ENCODE assay signal across 12 cellular contexts in genomic region chr17:63974594-63975192, GRCh38. TPM values are rescaled to one million over a fixed set of nuclear protein-coding genes. Genes with fewer than 3 reads are reported as not detected.
DNase-seq lines count a peak whose midpoint lies in the region; ATAC-seq and TF ChIP-seq lines count a peak whose summit lies in the region.
"Had no signal": no experiment of that assay in that cellular context is flagged by ENCODE, and none has a peak within 500 bp of the region (broad histone marks: within the 10 kb centered on the region; RNA-seq: fewer than 3 reads in every experiment).

No MANE protein-coding gene starts in this region.

- H3K4me1 ChIP-seq in heart right ventricle, result peaks cover 0 to 54% (median 22%) of the 10 kb centered on the region in 9 donors
- H3K4me1 ChIP-seq in left ventricle myocardium inferior, result peaks cover 49% of the 10 kb centered on the region
- H3K4me1 ChIP-seq in fibroblast of lung (ENCODE audit: control insufficient read depth, extremely low read depth, insufficient read depth, low read length), result peaks cover 9% of the 10 kb centered on the region
- peaks cover 16 to 65% of the 10 kb centered on the region in 2 donors for H3K4me1 ChIP-seq in thyroid gland
- H3K4me1 ChIP-seq: adrenal gland had no signal

- intact Hi-C loops in heart right ventricle (cut with DNase I) (no loop called here), left ventricle myocardium inferior (cut with micrococcal nuclease) (no loop called here), thyroid gland (cut with DNase I) (no loop called here)

- peak overlapping the region; percentile 71 for H3K4me2 ChIP-seq in fibroblast of lung (ENCODE audit: extremely low read depth, insufficient read depth, low read length)

- no peaks in the 10 kb centered on the region for H4K20me1 ChIP-seq in fibroblast of lung (ENCODE audit: control insufficient read depth, extremely low read depth, insufficient read depth, low read length)

- no peak overlapping the region for H3K4me3 ChIP-seq in heart right ventricle
- no peak overlapping the region for H3K4me3 ChIP-seq in left ventricle myocardium inferior
- no peak overlapping the region for H3K4me3 ChIP-seq in fibroblast of lung (replicated peaks in 1 of 4; ENCODE audit: control extremely low read depth in 1 of 4, insufficient read depth in 1 of 4, low read depth in 3 of 4, low read length in 4 of 4)
- no peak overlapping the region for H3K4me3 ChIP-seq in thyroid gland (replicated peaks in 1 of 3)
- H3K4me3 ChIP-seq: adrenal gland had no signal

- POLR2A ChIA-PET in RWPE1 (lab: Yijun Ruan, JAX; ENCODE audit: low non-redundant PET), result no interaction called here

- H3K27ac ChIP-seq in heart right ventricle, result peak overlapping the region in 1 of 10 donors; percentile 10
- H3K27ac ChIP-seq in left ventricle myocardium inferior (replicated peaks), result no peak overlapping the region
- peak overlapping the region; percentile 72 for H3K27ac ChIP-seq in RWPE1
- no peak overlapping the region for H3K27ac ChIP-seq in fibroblast of lung (ENCODE audit: insufficient read depth, low read length)
- H3K27ac ChIP-seq in thyroid gland, result peak overlapping the region; percentile 61 to 84 (median 65)
- H3K27ac ChIP-seq: adrenal gland had no signal

- no peaks in the 10 kb centered on the region for H3K27me3 ChIP-seq in heart right ventricle
- no peaks in the 10 kb centered on the region for H3K27me3 ChIP-seq in left ventricle myocardium inferior (ENCODE audit: low read depth)
- no peaks in the 10 kb centered on the region for H3K27me3 ChIP-seq in fibroblast of lung (ENCODE audit: control insufficient read depth, insufficient read depth, low read length)
- no peaks in the 10 kb centered on the region for H3K27me3 ChIP-seq in thyroid gland
- H3K27me3 ChIP-seq: adrenal gland had no signal

- no peak overlapping the region for H3K9ac ChIP-seq in fibroblast of lung (ENCODE audit: insufficient read depth, low read length)

- no peaks in the 10 kb centered on the region for H3K9me3 ChIP-seq in heart right ventricle
- no peaks in the 10 kb centered on the region for H3K9me3 ChIP-seq in left ventricle myocardium inferior (replicated peaks)
- no peaks in the 10 kb centered on the region for H3K9me3 ChIP-seq in fibroblast of lung (ENCODE audit: control insufficient read depth, insufficient read depth, low read depth, low read length)
- H3K9me3 ChIP-seq in thyroid gland, result no peaks in the 10 kb centered on the region
- H3K9me3 ChIP-seq: adrenal gland had no signal

- DNase-seq in heart right ventricle (no peak), left ventricle myocardium inferior (no peak), RWPE1 (ENCODE audit: low spot score) (peak; percentile 78), fibroblast of lung (ENCODE audit: low read depth in 2 of 2) (peak in 1 of 2 donors; percentile 70), thyroid gland (peak; percentile 64 to 67), midbrain (lab: John Stamatoyannopoulos, UW) (no peak), NCI-H146 (lab: John Stamatoyannopoulos, UW) (no peak)
- DNase-seq in effector CD8-positive, alpha-beta T cell (lab: John Stamatoyannopoulos, UW), result no peak
- DNase-seq: activated CD4-positive, alpha-beta T cell treated with anti-CD3 and anti-CD28 coated beads for 1 hour; adrenal gland; CD4-positive, alpha-beta T cell; naive B cell had no signal

- no peak overlapping the region for H2AFZ ChIP-seq in fibroblast of lung (ENCODE audit: low read length)

- CTCF ChIA-PET in RWPE1 (lab: Yijun Ruan, JAX), result interaction anchor here (1.0 to 1.4 kb wide), 2 partner anchors 27 to 28 kb away, joined by 3 to 8 read pairs; no protein-coding TSS in a partner anchor

- WGBS in heart right ventricle, 2 donors, result 68 to 71% methylated on average over 10 of the region's 10 CpGs
- WGBS in thyroid gland, 2 donors, result 69 to 73% methylated on average over 9 to 10 of the region's 10 CpGs

- no peak for TF ChIP-seq POLR2A in thyroid gland (IDR thresholded peaks at IDR 0.05)

- H3K36me3 ChIP-seq in heart right ventricle (no peaks in the 10 kb centered on the region), left ventricle myocardium inferior (no peaks in the 10 kb centered on the region), fibroblast of lung (ENCODE audit: control insufficient read depth, insufficient read depth, low read length) (no peaks in the 10 kb centered on the region), thyroid gland (no peaks in the 10 kb centered on the region)
- H3K36me3 ChIP-seq: adrenal gland had no signal

- ATAC-seq in heart right ventricle, result peak in 6 of 8 donors; percentile 11 to 57 (median 33)

- H3K79me2 ChIP-seq in fibroblast of lung (ENCODE audit: control insufficient read depth, insufficient read depth, low read length), result no peaks in the 10 kb centered on the region

- TF ChIP-seq CTCF in heart right ventricle (IDR thresholded peaks at IDR 0.05), result no peak
- no peak for TF ChIP-seq CTCF in left ventricle myocardium inferior (IDR thresholded peaks at IDR 0.05; ENCODE audit: borderline replicate concordance)
- no peak for TF ChIP-seq CTCF in RWPE1 (conservative IDR thresholded peaks at IDR 0.05; ENCODE audit: low read depth)
- no peak for TF ChIP-seq CTCF in fibroblast of lung (conservative IDR thresholded peaks at IDR 0.05 in 1 of 2, IDR thresholded peaks at IDR 0.05 in 1 of 2; ENCODE audit: low read depth in 1 of 2, low read length in 2 of 2)
- TF ChIP-seq CTCF in thyroid gland (IDR thresholded peaks at IDR 0.05), result no peak

RNA-seq across cellular contexts. Expression of gene SCN4A, which starts 2.0 kb away (rescaled TPM):
- total RNA-seq in heart right ventricle (1 to 10 TPM in 1 of 10 donors, under 1 TPM in 9; 0.19 to 2.4 (median 0.53) TPM), left ventricle myocardium inferior (1.2 TPM), fibroblast of lung (under 0.01 and 0.83 TPM in 2 replicates), thyroid gland (1 to 10 TPM; 2.4 to 7.1 (median 4.0) TPM)
- polyA plus RNA-seq in heart right ventricle (1 to 10 TPM in 1 of 2 donors, under 1 TPM in 1; 0.33 to 2.9 TPM), fibroblast of lung (not detected in 2 replicates)
- not detected in 2 replicates for polyA plus RNA-seq in fibroblast of lung (2012)
- not detected in 2 replicates for polyA minus RNA-seq in fibroblast of lung (ENCODE audit: low replicate concordance)

RNA-seq across cellular contexts. Expression of gene PRR29, which starts 23.5 kb away (rescaled TPM):
- under 1 TPM in 6 of 10 donors, not detected in 4; 0.21 to 0.44 (median 0.29) TPM for total RNA-seq in heart right ventricle
- polyA plus RNA-seq in heart right ventricle, result under 1 TPM; 0.29 to 0.66 TPM
- not detected for total RNA-seq in left ventricle myocardium inferior
- 0.17 and 0.26 TPM in 2 replicates for total RNA-seq in fibroblast of lung
- 0.02 and 0.19 TPM in 2 replicates for polyA plus RNA-seq in fibroblast of lung
- 0.12 and 0.22 TPM in 2 replicates for polyA plus RNA-seq in fibroblast of lung (2012)
- not detected in 2 replicates for polyA minus RNA-seq in fibroblast of lung (ENCODE audit: low replicate concordance)
- 1 to 10 TPM; 1.7 to 5.6 (median 4.2) TPM for total RNA-seq in thyroid gland

RNA-seq across cellular contexts. Expression of gene CD79B, which starts 42.6 kb away (rescaled TPM):
- total RNA-seq in heart right ventricle (1 to 10 TPM; 2.2 to 7.8 (median 3.4) TPM), left ventricle myocardium inferior (4.6 TPM), fibroblast of lung (0.17 and 0.26 TPM in 2 replicates), thyroid gland (1 to 10 TPM in 2 of 4 donors, not detected in 2; 1.3 to 1.8 TPM)
- polyA plus RNA-seq in heart right ventricle (10 to 100 TPM in 1 of 2 donors, 1 to 10 TPM in 1; 5.8 to 11.6 TPM), fibroblast of lung (0.72 TPM in 1 of 2 replicates, not detected in the other)
- 0.36 TPM in 1 of 2 replicates, not detected in the other for polyA plus RNA-seq in fibroblast of lung (2012)
- polyA minus RNA-seq in fibroblast of lung (ENCODE audit: low replicate concordance), result not detected in 2 replicates

RNA-seq across cellular contexts. Expression of gene ICAM2, which starts 45.7 kb away (rescaled TPM):
- 10 to 100 TPM; 25.2 to 70.2 (median 32.4) TPM for total RNA-seq in heart right ventricle
- polyA plus RNA-seq in heart right ventricle, result 100 to 1,000 TPM in 1 of 2 donors, 10 to 100 TPM in 1; 83.9 to 117 TPM
- total RNA-seq in left ventricle myocardium inferior, result 28.2 TPM
- total RNA-seq in fibroblast of lung, result 2.6 and 3.5 TPM in 2 replicates
- 0.45 and 1.1 TPM in 2 replicates for polyA plus RNA-seq in fibroblast of lung
- 0.56 and 0.96 TPM in 2 replicates for polyA plus RNA-seq in fibroblast of lung (2012)
- 0.56 and 4.3 TPM in 2 replicates for polyA minus RNA-seq in fibroblast of lung (ENCODE audit: low replicate concordance)
- 10 to 100 TPM; 20.3 to 41.8 (median 30.6) TPM for total RNA-seq in thyroid gland

RNA-seq across cellular contexts. Expression of gene GH1, which starts 56.1 kb away (rescaled TPM):
- not detected for total RNA-seq in heart right ventricle
- not detected for polyA plus RNA-seq in heart right ventricle
- total RNA-seq in left ventricle myocardium inferior, result not detected
- not detected in 2 replicates for total RNA-seq in fibroblast of lung
- not detected in 2 replicates for polyA plus RNA-seq in fibroblast of lung
- polyA plus RNA-seq in fibroblast of lung (2012), result not detected in 2 replicates
- polyA minus RNA-seq in fibroblast of lung (ENCODE audit: low replicate concordance), result not detected in 2 replicates
- total RNA-seq in thyroid gland, result not detected
- total RNA-seq: adrenal gland; CD4-positive, alpha-beta T cell had no signal
- polyA plus RNA-seq: adrenal gland had no signal

Comparison
In these comparisons a context has a peak if more than half of its experiments do, and no peak if none do; other contexts are left out.
1. DNase-seq: peak in RWPE1 (single experiment) and thyroid gland (2 of 2); none in heart right ventricle (0 of 2), left ventricle myocardium inferior (single experiment), midbrain (single experiment), effector CD8-positive, alpha-beta T cell (single experiment) and NCI-H146 (single experiment).
2. H3K27ac ChIP-seq: peak in RWPE1 (single experiment) and thyroid gland (3 of 3); none in left ventricle myocardium inferior (single experiment) and fibroblast of lung (single experiment).